8 cellular contexts compared by ENCODE assay signal in genomic region chr22:21736084-21736642, GRCh38. TPM values are rescaled to one million over a fixed set of nuclear protein-coding genes. Genes with fewer than 3 reads are reported as not detected.
DNase-seq lines count a peak whose midpoint lies in the region; ATAC-seq and TF ChIP-seq lines count a peak whose summit lies in the region.

No MANE protein-coding gene starts in this region.

- H3K27me3 ChIP-seq in SJCRH30, result no peaks in the 10 kb centered on the region
- H3K27me3 ChIP-seq in gastroesophageal sphincter, result no peaks in the 10 kb centered on the region
- H3K27me3 ChIP-seq in gastrocnemius medialis, result no peaks in the 10 kb centered on the region

- H3K4me3 ChIP-seq in SJCRH30 (peak overlapping the region; percentile 13; the same call in 1 of the 2 replicates), gastroesophageal sphincter (peak overlapping the region; percentile 33 to 70), gastrocnemius medialis (peak overlapping the region; percentile 51 to 70 (median 58))

- WGBS in gastroesophageal sphincter (ENCODE audit: low coverage in 1 of 2), 2 donors, result 28% methylated on average over 7 of the region's 65 CpGs; no CpG with 5 or more reads in 1 of the 2 donors

- in situ Hi-C loops in gastrocnemius medialis (cut with MboI; ENCODE audit: low sequenced_read_pairs in 4 of 4), result loop anchor here in 1 of 4 donors (25.0 kb wide), 1 partner anchor 101 kb away; no protein-coding TSS in a partner anchor

- H3K36me3 ChIP-seq in SJCRH30 (no peaks in the 10 kb centered on the region), gastroesophageal sphincter (no peaks in the 10 kb centered on the region), gastrocnemius medialis (no peaks in the 10 kb centered on the region)

- H3K27ac ChIP-seq in SJCRH30 (no peak overlapping the region), gastroesophageal sphincter (peak overlapping the region in 3 of 4 donors; percentile 80 to 94 (median 93)), gastrocnemius medialis (peak overlapping the region; percentile 66 to 81 (median 72))

- DNase-seq in SJCRH30 (no peak), gastrocnemius medialis (no peak), DMS79 (lab: John Stamatoyannopoulos, UW) (no peak), hippocampal formation (lab: John Stamatoyannopoulos, UW) (no peak)

- peak; percentile 49 to 67 for TF ChIP-seq POLR2A in gastroesophageal sphincter (IDR thresholded peaks at IDR 0.05)
- TF ChIP-seq POLR2A in gastrocnemius medialis (IDR thresholded peaks at IDR 0.05), result no peak

- TF ChIP-seq CTCF in gastroesophageal sphincter (IDR thresholded peaks at IDR 0.05) (no peak), gastrocnemius medialis (IDR thresholded peaks at IDR 0.05 in 4 of 5, conservative IDR thresholded peaks at IDR 0.05 in 1 of 5) (no peak)

- peak; percentile 5 for ATAC-seq in GM19397 (IDR thresholded peaks at IDR 0.05; ENCODE audit: unreplicated experiment)
- peak; percentile 37 for ATAC-seq in gastroesophageal sphincter
- ATAC-seq in gastrocnemius medialis, result peak; percentile 11 to 32
- no peak for ATAC-seq in GM19463 (IDR thresholded peaks at IDR 0.05; ENCODE audit: unreplicated experiment)
- no peak for ATAC-seq in HG03039 (IDR thresholded peaks at IDR 0.05; ENCODE audit: unreplicated experiment)

- H3K9me3 ChIP-seq in SJCRH30 (replicated peaks), result no peaks in the 10 kb centered on the region
- H3K9me3 ChIP-seq in gastroesophageal sphincter, result no peaks in the 10 kb centered on the region
- H3K9me3 ChIP-seq in gastrocnemius medialis, result no peaks in the 10 kb centered on the region

- intact Hi-C loops in gastrocnemius medialis (cut with DNase I; ENCODE audit: low total_unique reads), result no loop called here

- TF ChIP-seq EP300 in gastroesophageal sphincter (IDR thresholded peaks at IDR 0.05), result no peak

- H3K4me1 ChIP-seq in SJCRH30, result peaks cover 16% of the 10 kb centered on the region
- peaks cover 0 to 24% (median 4%) of the 10 kb centered on the region in 3 donors for H3K4me1 ChIP-seq in gastroesophageal sphincter
- peaks cover 9 to 16% of the 10 kb centered on the region in 2 donors for H3K4me1 ChIP-seq in gastrocnemius medialis

RNA-seq across cellular contexts. Expression of gene YPEL1, which starts 0.6 kb away (rescaled TPM):
- 3.2 and 4.0 TPM in 2 replicates for total RNA-seq in SJCRH30 (2014; rRNA removed; shearing (Covaris generic))
- 10 to 100 TPM; 11.6 to 23.1 (median 15.8) TPM for total RNA-seq in gastroesophageal sphincter
- total RNA-seq in gastrocnemius medialis, result 10 to 100 TPM; 23.6 to 42.1 (median 36.4) TPM

Comparison
In these comparisons a context has a peak if more than half of its experiments do, and no peak if none do; other contexts are left out.
1. ATAC-seq: peak in GM19397 (single experiment), gastroesophageal sphincter (single experiment) and gastrocnemius medialis (2 of 2); none in GM19463 (single experiment) and HG03039 (single experiment).
2. POLR2A ChIP-seq: peak in gastroesophageal sphincter (2 of 2); none in gastrocnemius medialis (0 of 2).
3. Peak in every context shown above with its lines, with median percentiles within 50 percentile points of each other: H3K4me3 ChIP-seq.